Comparison of ENCODE assay signal across 8 cellular contexts in genomic region chr18:76803814-76804213, GRCh38. TPM values are rescaled to one million over a fixed set of nuclear protein-coding genes. Genes with fewer than 3 reads are reported as not detected.
DNase-seq lines count a peak whose midpoint lies in the region; ATAC-seq and TF ChIP-seq lines count a peak whose summit lies in the region.

No MANE protein-coding gene starts in this region.

- H3K4me3 ChIP-seq in prostate gland = no peak overlapping the region

- H3K27me3 ChIP-seq in prostate gland (replicated peaks; ENCODE audit: insufficient read depth) = no peaks in the 10 kb centered on the region

- peak; percentile 82 for ATAC-seq in GM21723 (IDR thresholded peaks at IDR 0.05; ENCODE audit: unreplicated experiment)
- no peak for ATAC-seq in GM21786 (IDR thresholded peaks at IDR 0.05; ENCODE audit: unreplicated experiment)

- no peak for TF ChIP-seq POLR2A in prostate gland (IDR thresholded peaks at IDR 0.05)

- no peaks in the 10 kb centered on the region for H3K36me3 ChIP-seq in prostate gland

- H3K9me3 ChIP-seq in prostate gland = no peaks in the 10 kb centered on the region

- no peak overlapping the region for H3K27ac ChIP-seq in prostate gland

- 4% methylated on average over 11 of the region's 11 CpGs for WGBS in prostate gland

- intact Hi-C loops in prostate gland (cut with DNase I) = loop anchor here (2.0 kb wide), 2 partner anchors 71 to 179 kb away; no protein-coding TSS in a partner anchor

- no peaks in the 10 kb centered on the region for H3K4me1 ChIP-seq in prostate gland (replicated peaks)

- peak; percentile 52 to 64 (median 56) for TF ChIP-seq CTCF in prostate gland (IDR thresholded peaks at IDR 0.05)

- DNase-seq in EH (ENCODE audit: low read depth) (peak; percentile 64), LoVo (ENCODE audit: low spot score) (peak; percentile 51), SIG-M5 treated with dmso at 0.1 percent for 504 hours (lab: John Stamatoyannopoulos, UW; ENCODE audit: unreplicated experiment) (peak; percentile 87), glomerular visceral epithelial cell (ENCODE audit: extremely low spot score) (peak; percentile 72), prostate gland (ENCODE audit: low spot score) (peak; percentile 54)
- peak; percentile 56 for DNase-seq in activated effector memory CD4-positive, alpha-beta T cell treated with Interleukin-2 at 50 U/mL for 16 hours

RNA-seq across cellular contexts. Expression of gene ZNF236, which starts 18.5 kb away (rescaled TPM):
- 10 to 100 TPM in 1 of 2 donors, 1 to 10 TPM in 1; 8.3 to 29.0 TPM for total RNA-seq in prostate gland
